17 cellular contexts compared by ENCODE assay signal in genomic region chr4:150682126-150682525, GRCh38.
"Had no signal": no experiment of that assay in that cellular context is flagged by ENCODE, and none has a peak within 500 bp of the region (broad histone marks: within the 10 kb centered on the region; RNA-seq: fewer than 3 reads in every experiment).

No MANE protein-coding gene starts in this region.

- DNase-seq: activated gamma-delta T cell treated with Interleukin-2 at 50 U/mL for 16 hours; activated T-cell treated with anti-CD3 and anti-CD28 coated beads, Interleukin-2, amount 50 U/mL, for 1 hour; anterior cingulate cortex; body of pancreas; foreskin fibroblast; kidney glomerular epithelial cell; left lung; midbrain; stimulated activated CD4-positive, alpha-beta T cell treated with anti-CD3 and anti-CD28 coated beads, Interleukin-4, amount 100 ng/mL, for 4 hours; stimulated activated naive CD8-positive, alpha-beta T cell treated with anti-CD3 and anti-CD28 coated beads, Interleukin-15, Interleukin-2, amounts not matched to agents 100 U/mL and 50 U/mL, for 24 hours; T-helper 9 cell; upper lobe of left lung had no signal

- H3K27me3 ChIP-seq: body of pancreas, cardiac muscle cell, left lung, upper lobe of left lung had no signal

- H3K4me1 ChIP-seq: left lung, prostate gland, upper lobe of left lung had no signal

- H3K4me3 Mint-ChIP-seq: activated naive CD4-positive, alpha-beta T cell treated with anti-CD3 and anti-CD28 coated beads, Interleukin-2, amount 50 U/mL, for 24 hours; natural killer cell treated with Interleukin-12 subunit alpha and Interleukin-12 subunit beta and Interleukin-15 and Interleukin-18, amount 100 ng/mL, for 72 hours had no signal

- H3K27ac ChIP-seq: body of pancreas, cardiac muscle cell, left lung, prostate gland, upper lobe of left lung had no signal

- H3K36me3 ChIP-seq: left lung, prostate gland had no signal

- H3K27ac Mint-ChIP-seq: activated naive CD4-positive, alpha-beta T cell treated with anti-CD3 and anti-CD28 coated beads, Interleukin-2, amount 50 U/mL, for 24 hours; natural killer cell treated with Interleukin-12 subunit alpha and Interleukin-12 subunit beta and Interleukin-15 and Interleukin-18, amount 100 ng/mL, for 72 hours had no signal

- H3K4me3 ChIP-seq: body of pancreas, cardiac muscle cell, left lung, lung, prostate gland, upper lobe of left lung had no signal

- H3K36me3 Mint-ChIP-seq: natural killer cell treated with Interleukin-12 subunit alpha and Interleukin-12 subunit beta and Interleukin-15 and Interleukin-18, amount 100 ng/mL, for 72 hours had no signal

- H3K9me3 Mint-ChIP-seq: activated naive CD4-positive, alpha-beta T cell treated with anti-CD3 and anti-CD28 coated beads, Interleukin-2, amount 50 U/mL, for 24 hours; natural killer cell treated with Interleukin-12 subunit alpha and Interleukin-12 subunit beta and Interleukin-15 and Interleukin-18, amount 100 ng/mL, for 72 hours had no signal

- H3K27me3 Mint-ChIP-seq: activated naive CD4-positive, alpha-beta T cell treated with anti-CD3 and anti-CD28 coated beads, Interleukin-2, amount 50 U/mL, for 24 hours; natural killer cell treated with Interleukin-12 subunit alpha and Interleukin-12 subunit beta and Interleukin-15 and Interleukin-18, amount 100 ng/mL, for 72 hours had no signal

- H3K4me1 Mint-ChIP-seq: activated naive CD4-positive, alpha-beta T cell treated with anti-CD3 and anti-CD28 coated beads, Interleukin-2, amount 50 U/mL, for 24 hours had no signal

- ATAC-seq: body of pancreas; left lung; natural killer cell treated with Interleukin-12 subunit alpha and Interleukin-12 subunit beta and Interleukin-15 and Interleukin-18, amount 100 ng/mL, for 72 hours; stimulated activated naive CD8-positive, alpha-beta T cell treated with anti-CD3 and anti-CD28 coated beads, Interleukin-15, Interleukin-2, amounts not matched to agents 100 U/mL and 50 U/mL, for 24 hours had no signal

- H3K9me3 ChIP-seq: body of pancreas, left lung, prostate gland, upper lobe of left lung had no signal
